21 cellular contexts compared by ENCODE assay signal in genomic region chr5:69030663-69031062, GRCh38.
DNase-seq lines count a peak whose midpoint lies in the region; ATAC-seq, FAIRE-seq and TF ChIP-seq lines count a peak whose summit lies in the region.
"Had no signal": no experiment of that assay in that cellular context is flagged by ENCODE, and none has a peak within 500 bp of the region (broad histone marks: within the 10 kb centered on the region; RNA-seq: fewer than 3 reads in every experiment).

No MANE protein-coding gene starts in this region.

- H3K27ac Mint-ChIP-seq in osteocyte (ENCODE audit: unreplicated experiment), result no peak overlapping the region
- H3K27ac Mint-ChIP-seq: CD8-positive, alpha-beta T cell; naive B cell had no signal

- POLR2A ChIA-PET in SK-N-SH (lab: Yijun Ruan, JAX), result no interaction called here

- H3K36me3 ChIP-seq in SK-N-SH (replicated peaks in 1 of 2; ENCODE audit: control insufficient read depth in 1 of 2, insufficient read depth in 2 of 2, low read length in 1 of 2), result no peaks in the 10 kb centered on the region
- H3K36me3 ChIP-seq: ascending aorta, esophagus squamous epithelium, suprapubic skin had no signal

- H3K4me2 ChIP-seq in SK-N-SH, result no peak overlapping the region

- H3K4me3 Mint-ChIP-seq in osteocyte (ENCODE audit: unreplicated experiment), result no peak overlapping the region
- H3K4me3 Mint-ChIP-seq: CD8-positive, alpha-beta T cell; naive B cell had no signal

- H3K4me3 ChIP-seq in SK-N-SH (ENCODE audit: low read depth in 2 of 2, low read length in 1 of 2), result no peak overlapping the region
- H3K4me3 ChIP-seq: ascending aorta, esophagus squamous epithelium, suprapubic skin had no signal

- TF ChIP-seq POLR2A in H54 (IDR thresholded peaks at IDR 0.05; ENCODE audit: low read depth, low read length), result no peak

- whole genome bisulfite sequencing in SK-N-SH (ENCODE audit: low lambda C conversion rate), result 37% methylated on average over 3 of the region's 3 CpGs

- peaks cover 0 to 16% of the 10 kb centered on the region in 2 experiments; a peak in 2 of 4 replicates for H3K4me1 ChIP-seq in SK-N-SH (ENCODE audit: control insufficient read depth in 1 of 2, insufficient read depth in 2 of 2, low read depth in 1 of 2, low read length in 1 of 2)
- H3K4me1 ChIP-seq: ascending aorta, esophagus squamous epithelium, suprapubic skin had no signal

- FAIRE-seq in H54 (lab: Jason Lieb, UNC), result no peak
- FAIRE-seq: GM12892 had no signal

- no peak; the same call in 1 of the 2 replicates for TF ChIP-seq RAD21 in SK-N-SH (IDR thresholded peaks at IDR 0.05; ENCODE audit: low read length)

- TF ChIP-seq EP300 in SK-N-SH (IDR thresholded peaks at IDR 0.05; ENCODE audit: borderline replicate concordance in 1 of 2, low read depth in 1 of 2, low read length in 1 of 2), result peak in 1 of 2 experiments; percentile 73; a peak in 1 of 4 replicates

- no peaks in the 10 kb centered on the region for H3K9me3 ChIP-seq in SK-N-SH
- H3K9me3 ChIP-seq: ascending aorta, esophagus squamous epithelium, suprapubic skin had no signal

- no peak overlapping the region for H3K9ac ChIP-seq in SK-N-SH

- H3F3A ChIP-seq in SK-N-SH (replicated peaks; ENCODE audit: insufficient read depth), result no peaks in the 10 kb centered on the region

- no peaks in the 10 kb centered on the region; the same call in 1 of the 2 replicates for H3K27me3 ChIP-seq in SK-N-SH (ENCODE audit: insufficient read depth)
- H3K27me3 ChIP-seq: ascending aorta, suprapubic skin had no signal

- H3K9me3 Mint-ChIP-seq in osteocyte (ENCODE audit: unreplicated experiment), result no peaks in the 10 kb centered on the region
- H3K9me3 Mint-ChIP-seq: CD8-positive, alpha-beta T cell; naive B cell had no signal

- no peaks in the 10 kb centered on the region for H3K4me1 Mint-ChIP-seq in osteocyte (ENCODE audit: unreplicated experiment)

- H3K9me2 ChIP-seq in SK-N-SH, result no peaks in the 10 kb centered on the region

- no peaks in the 10 kb centered on the region for H3K79me2 ChIP-seq in SK-N-SH (ENCODE audit: insufficient read depth)

- CTCF ChIA-PET in SK-N-SH (lab: Yijun Ruan, JAX), result interaction anchor here (0.6 to 14.0 kb wide), 5 partner anchors 16 to 743 kb away, joined by 3 to 262 read pairs (median 3); partner anchors contain the start of gene SLC30A5

- DNase-seq in Ammon's horn (ENCODE audit: low spot score), result peak; percentile 58
- DNase-seq in NCI-H146 (lab: John Stamatoyannopoulos, UW), result peak; percentile 61
- peak; percentile 54 for DNase-seq in SK-N-SH
- peak; percentile 26 for DNase-seq in globus pallidus (ENCODE audit: low spot score)
- DNase-seq in DMS53 treated with DMSO at 0.1 percent for 48 hours (lab: John Stamatoyannopoulos, UW; ENCODE audit: unreplicated experiment), result no peak
- no peak for DNase-seq in H54 (ENCODE audit: insufficient read length, low spot score)
- DNase-seq in osteocyte (ENCODE audit: extremely low spot score, unreplicated experiment), result no peak
- DNase-seq: activated naive CD4-positive, alpha-beta T cell treated with anti-CD3 and anti-CD28 coated beads, Interleukin-2, amount 50 U/mL, for 16 hours; activated T-cell treated with anti-CD3 and anti-CD28 coated beads, Interleukin-2, amount 50 U/mL, for 48 hours; CD8-positive, alpha-beta T cell; DMS53; esophagus squamous epithelium; kidney glomerular epithelial cell; naive B cell; NCI-H446 treated with DMSO at 0.1 percent for 48 hours; right cardiac atrium; SW 1271 had no signal

- H3K27ac ChIP-seq in SK-N-SH (ENCODE audit: low read depth in 2 of 2, low read length in 1 of 2), result peak overlapping the region in 1 of 2 experiments; percentile 91; a peak in 2 of 4 replicates
- H3K27ac ChIP-seq: ascending aorta, esophagus squamous epithelium, suprapubic skin had no signal

- no peak overlapping the region for H2AFZ ChIP-seq in SK-N-SH (ENCODE audit: low read depth)

- TF ChIP-seq CTCF in SK-N-SH (IDR thresholded peaks at IDR 0.05), result no peak
- no peak for TF ChIP-seq CTCF in osteocyte (IDR thresholded peaks at IDR 0.05)

- H3K27me3 Mint-ChIP-seq in osteocyte (ENCODE audit: unreplicated experiment), result peaks cover 46% of the 10 kb centered on the region

- no peaks in the 10 kb centered on the region for H4K20me1 ChIP-seq in SK-N-SH (ENCODE audit: insufficient read depth)

- H3K36me3 Mint-ChIP-seq in osteocyte (ENCODE audit: unreplicated experiment), result no peaks in the 10 kb centered on the region
- H3K36me3 Mint-ChIP-seq: CD8-positive, alpha-beta T cell; naive B cell had no signal

- ATAC-seq in GM21717 (IDR thresholded peaks at IDR 0.05; ENCODE audit: unreplicated experiment), result no peak
- ATAC-seq: CD8-positive, alpha-beta T cell; right cardiac atrium had no signal

TF ChIP-seq in SK-N-SH, 30 proteins besides CTCF, POLR2A, EP300 and RAD21:
- TF ChIP-seq RCOR1 (IDR thresholded peaks at IDR 0.05; ENCODE audit: low read length), result peak; percentile 32; the same call in 1 of the 2 replicates
- peak; percentile 92 for TF ChIP-seq GATA2 (CRISPR knock-in tag; IDR thresholded peaks at IDR 0.05)
- TF ChIP-seq TCF12 (IDR thresholded peaks at IDR 0.05), result 0 out of 2 replicates have a peak, but pooled peaks have one; percentile 7
- no peak for TF ChIP-seq REST (IDR thresholded peaks at IDR 0.05; ENCODE audit: low read depth, low read length)
- no peak for TF ChIP-seq FOSL2 (IDR thresholded peaks at IDR 0.05; ENCODE audit: borderline replicate concordance, low read depth)
- 0 out of 2 replicates have a peak, but pooled peaks have one; percentile 64 for TF ChIP-seq FOXJ3 (CRISPR knock-in tag; IDR thresholded peaks at IDR 0.05)
- 0 out of 2 replicates have a peak, but pooled peaks have one; percentile 54 for TF ChIP-seq MXI1 (IDR thresholded peaks at IDR 0.05; ENCODE audit: low read depth, low read length)
- peak; percentile 20 for TF ChIP-seq CHD2 (IDR thresholded peaks at IDR 0.05; ENCODE audit: low read length, partially characterized antibody)
- TF ChIP-seq SIN3A (IDR thresholded peaks at IDR 0.05; ENCODE audit: borderline replicate concordance, low read depth, low read length), result no peak

Comparison
In these comparisons a context has a peak if more than half of its experiments do, and no peak if none do; other contexts are left out.
1. DNase-seq: peak in Ammon's horn (single experiment), NCI-H146 (single experiment), SK-N-SH (single experiment) and globus pallidus (single experiment); none in DMS53 treated with DMSO at 0.1 percent for 48 hours (single experiment), H54 (single experiment) and osteocyte (single experiment).